17 cellular contexts compared by ENCODE assay signal in genomic region chr19:6229216-6229913, GRCh38. TPM values are rescaled to one million over a fixed set of nuclear protein-coding genes. Genes with fewer than 3 reads are reported as not detected.
DNase-seq lines count a peak whose midpoint lies in the region; FAIRE-seq and TF ChIP-seq lines count a peak whose summit lies in the region.
"Had no signal": no experiment of that assay in that cellular context is flagged by ENCODE, and none has a peak within 500 bp of the region (broad histone marks: within the 10 kb centered on the region; RNA-seq: fewer than 3 reads in every experiment).

No MANE protein-coding gene starts in this region.

- TF ChIP-seq CTCF in CD14-positive monocyte (IDR thresholded peaks at IDR 0.05) (no peak), bronchial epithelial cell (IDR thresholded peaks at IDR 0.05; ENCODE audit: insufficient read depth, low read length, severe bottlenecking) (no peak), osteoblast (IDR thresholded peaks at IDR 0.05; ENCODE audit: extremely low read depth, low read depth, low read length) (no peak), brain microvascular endothelial cell (IDR thresholded peaks at IDR 0.05; ENCODE audit: low read depth, low read length, missing control alignments) (no peak)

- H3K27ac Mint-ChIP-seq in CD14-positive monocyte = peak overlapping the region in 2 of 7 donors; percentile 54 to 60

- FAIRE-seq in GM12892 (lab: Jason Lieb, UNC) (peak; percentile 67), bronchial epithelial cell (lab: Jason Lieb, UNC) (peak; percentile 73)
- FAIRE-seq: pancreas had no signal

- no peaks in the 10 kb centered on the region for H3K9me3 ChIP-seq in osteoblast (ENCODE audit: low read depth, low read length)
- H3K9me3 ChIP-seq: body of pancreas, esophagus muscularis mucosa, pancreas had no signal

- TF ChIP-seq POLR2A in GM12892 (IDR thresholded peaks at IDR 0.05; ENCODE audit: low read depth, low read length) = no peak

- intact Hi-C loops in CD14-positive monocyte (cut with micrococcal nuclease) = no loop called here

- no peaks in the 10 kb centered on the region for H3K9me3 Mint-ChIP-seq in CD14-positive monocyte

- peaks cover 0 to 3% (median 0%) of the 10 kb centered on the region in 3 donors for H3K27me3 Mint-ChIP-seq in CD14-positive monocyte (ENCODE audit: low read depth in 3 of 3)

- H2AFZ ChIP-seq in osteoblast (ENCODE audit: low read length) = no peak overlapping the region

- no peak overlapping the region for H3K27ac ChIP-seq in osteoblast (ENCODE audit: low read depth, low read length)
- H3K27ac ChIP-seq in brain microvascular endothelial cell = no peak overlapping the region
- H3K27ac ChIP-seq: body of pancreas, esophagus muscularis mucosa, pancreas had no signal

- peaks cover 52% of the 10 kb centered on the region for H4K20me1 ChIP-seq in osteoblast (ENCODE audit: insufficient read depth, low read length)

- H3K79me2 ChIP-seq in osteoblast (ENCODE audit: insufficient read depth, low read length) = peaks cover 67% of the 10 kb centered on the region

- no peak overlapping the region for H3K4me3 Mint-ChIP-seq in CD14-positive monocyte

- H3K4me1 ChIP-seq in osteoblast (ENCODE audit: insufficient read depth, low read length) = peaks cover 27% of the 10 kb centered on the region

- in situ Hi-C loops in brain microvascular endothelial cell (cut with HindIII; ENCODE audit: low pct_ligation_motif_present, low sequenced_read_pairs) = no loop called here

- no peak overlapping the region for H3K4me3 ChIP-seq in bronchial epithelial cell (ENCODE audit: low read depth, low read length)
- H3K4me3 ChIP-seq in osteoblast (ENCODE audit: insufficient read depth, low read length) = no peak overlapping the region
- H3K4me3 ChIP-seq in brain microvascular endothelial cell (ENCODE audit: low read depth, low read length) = no peak overlapping the region
- H3K4me3 ChIP-seq: body of pancreas, esophagus muscularis mucosa, pancreas had no signal

- no peak overlapping the region for H3K4me2 ChIP-seq in osteoblast (ENCODE audit: insufficient read depth, low read length)

- peaks cover 35% of the 10 kb centered on the region for H3K4me1 Mint-ChIP-seq in CD14-positive monocyte

- H3K27me3 ChIP-seq in bronchial epithelial cell (ENCODE audit: control insufficient read depth, insufficient read depth, low read length) (no peaks in the 10 kb centered on the region), osteoblast (ENCODE audit: insufficient read depth, low read length) (no peaks in the 10 kb centered on the region), brain microvascular endothelial cell (replicated peaks) (no peaks in the 10 kb centered on the region)
- H3K27me3 ChIP-seq: body of pancreas, dorsolateral prefrontal cortex, esophagus muscularis mucosa, pancreas had no signal

- H3K36me3 ChIP-seq in bronchial epithelial cell (ENCODE audit: control insufficient read depth, insufficient read depth, low read length) = peaks cover 19% of the 10 kb centered on the region
- H3K36me3 ChIP-seq in osteoblast (ENCODE audit: insufficient read depth, low read length) = peaks cover 27% of the 10 kb centered on the region
- peaks cover 15% of the 10 kb centered on the region for H3K36me3 ChIP-seq in brain microvascular endothelial cell (replicated peaks)
- H3K36me3 ChIP-seq: pancreas had no signal

- peaks cover 42 to 56% of the 10 kb centered on the region in 2 donors for H3K36me3 Mint-ChIP-seq in CD14-positive monocyte

- DNase-seq in CD14-positive monocyte (ENCODE audit: low spot score) = peak; percentile 36
- peak; percentile 19 for DNase-seq in GM12892 (ENCODE audit: insufficient read length)
- DNase-seq in bronchial epithelial cell (ENCODE audit: low read depth) = no peak
- DNase-seq in osteoblast (ENCODE audit: insufficient read length, low spot score, missing footprints) = peak; percentile 83
- no peak for DNase-seq in GF-D8 (lab: John Stamatoyannopoulos, UW)
- no peak for DNase-seq in brain microvascular endothelial cell
- DNase-seq in activated effector memory CD4-positive, alpha-beta T cell treated with anti-CD3 and anti-CD28 coated beads, Interleukin-2, amount 50 U/mL, for 16 hours = no peak
- DNase-seq: activated gamma-delta T cell treated with Interleukin-2 at 50 U/mL for 16 hours; body of pancreas; DMS79; NCI-H187 treated with DMSO at 0.1 percent for 48 hours; SHP77 treated with DMSO at 0.1 percent for 48 hours; stimulated activated CD4-positive, alpha-beta T cell treated with anti-CD3 and anti-CD28 coated beads, Interleukin-4, amount 100 ng/mL, for 1 hour; T-helper 2 cell had no signal

RNA-seq across cellular contexts. Expression of gene MLLT1, which starts 50.4 kb away (rescaled TPM):
- polyA plus RNA-seq in CD14-positive monocyte = under 1 TPM; 0.65 to 0.99 TPM
- 7.4 TPM for polyA plus RNA-seq in GM12892 (2012; ENCODE audit: missing spikeins)
- 2.6 and 2.9 TPM in 2 replicates for total RNA-seq in bronchial epithelial cell
- 14.7 and 15.9 TPM in 2 replicates for total RNA-seq in osteoblast

Comparison
In these comparisons a context has a peak if more than half of its experiments do, and no peak if none do; other contexts are left out.
1. DNase-seq: peak in CD14-positive monocyte (single experiment), GM12892 (single experiment) and osteoblast (single experiment); none in bronchial epithelial cell (single experiment), GF-D8 (single experiment), brain microvascular endothelial cell (single experiment) and activated effector memory CD4-positive, alpha-beta T cell treated with anti-CD3 and anti-CD28 coated beads, Interleukin-2, amount 50 U/mL, for 16 hours (single experiment).